28 cellular contexts compared by ENCODE assay signal in the genomic region with DNA sequence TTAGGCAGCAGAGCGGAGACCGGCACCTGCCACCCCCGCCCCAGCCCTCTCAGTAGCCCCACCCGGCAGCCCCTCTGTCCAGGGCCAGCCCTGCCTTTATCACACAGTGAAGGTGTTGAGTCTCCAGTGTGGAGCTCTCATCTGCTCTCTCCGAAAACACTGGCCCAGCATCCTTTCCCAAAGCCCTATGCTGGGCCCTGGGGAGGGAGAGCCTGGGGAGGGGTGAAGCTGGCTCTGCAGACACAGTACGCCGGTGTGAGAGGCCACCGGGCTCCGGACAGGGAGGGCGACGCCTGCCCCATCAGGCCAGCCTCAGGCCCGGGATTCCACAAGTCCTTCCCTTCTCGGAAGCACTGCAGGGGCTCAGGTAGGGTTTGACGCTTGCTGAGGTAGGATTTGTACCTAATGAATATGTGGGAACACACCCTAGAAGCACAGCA.
"Had no signal": no experiment of that assay in that cellular context is flagged by ENCODE, and none has a peak within 500 bp of the region (broad histone marks: within the 10 kb centered on the region; RNA-seq: fewer than 3 reads in every experiment).

No MANE protein-coding gene starts in this region.

- DNase-seq: activated CD4-positive, alpha-beta T cell treated with anti-CD3 and anti-CD28 coated beads for 36 hours; activated CD4-positive, alpha-beta T cell treated with anti-CD3 and anti-CD28 coated beads, Interleukin-2, amount 10 ng/mL, durations not matched to agents 7 days and 5 days; activated CD4-positive, alpha-beta T cell treated with anti-CD3 and anti-CD28 coated beads, Interleukin-2, amount 50 U/mL, for 48 hours; activated CD8-positive, alpha-beta memory T cell treated with anti-CD3 and anti-CD28 coated beads, Interleukin-2, amount 50 U/mL, for 48 hours; activated effector memory CD4-positive, alpha-beta T cell treated with Interleukin-2 at 50 U/mL for 16 hours; activated naive CD4-positive, alpha-beta T cell treated with anti-CD3 and anti-CD28 coated beads, Interleukin-2, amount 10 ng/mL, durations not matched to agents 7 days and 5 days; activated naive CD8-positive, alpha-beta T cell treated with anti-CD3 and anti-CD28 coated beads, Interleukin-2, amount 50 U/mL, for 24 hours; activated T-cell treated with anti-CD3 and anti-CD28 coated beads, Interleukin-2, amount 50 U/mL, for 48 hours; anterior cingulate cortex; Karpas-422; KBM-7; NCI-H1105; NCI-H1417 treated with DMSO at 0.1 percent for 48 hours; NCI-H1694; NCI-H1930; NCI-H2081 treated with DMSO at 0.1 percent for 48 hours; NCI-H226; NCI-H446 treated with DMSO at 0.1 percent for 48 hours; NCI-H524; NCI-H69; SHP77; SJCRH30; T1000; WERI-Rb-1 had no signal

- ATAC-seq: activated CD4-positive, alpha-beta T cell treated with anti-CD3 and anti-CD28 coated beads for 36 hours; activated naive CD8-positive, alpha-beta T cell treated with anti-CD3 and anti-CD28 coated beads, Interleukin-2, amount 50 U/mL, for 24 hours; Panc1 had no signal

- H3K4me1 Mint-ChIP-seq: activated CD4-positive, alpha-beta T cell treated with anti-CD3 and anti-CD28 coated beads for 36 hours; activated CD4-positive, alpha-beta T cell treated with anti-CD3 and anti-CD28 coated beads, Interleukin-2, amount 10 ng/mL, durations not matched to agents 7 days and 5 days; activated naive CD4-positive, alpha-beta T cell treated with anti-CD3 and anti-CD28 coated beads, Interleukin-2, amount 10 ng/mL, durations not matched to agents 7 days and 5 days; activated naive CD8-positive, alpha-beta T cell treated with anti-CD3 and anti-CD28 coated beads, Interleukin-2, amount 50 U/mL, for 24 hours had no signal

- H3K4me3 Mint-ChIP-seq: activated CD4-positive, alpha-beta T cell treated with anti-CD3 and anti-CD28 coated beads for 36 hours; activated CD4-positive, alpha-beta T cell treated with anti-CD3 and anti-CD28 coated beads, Interleukin-2, amount 10 ng/mL, durations not matched to agents 7 days and 5 days; activated naive CD4-positive, alpha-beta T cell treated with anti-CD3 and anti-CD28 coated beads, Interleukin-2, amount 10 ng/mL, durations not matched to agents 7 days and 5 days; activated naive CD8-positive, alpha-beta T cell; activated naive CD8-positive, alpha-beta T cell treated with anti-CD3 and anti-CD28 coated beads, Interleukin-2, amount 50 U/mL, for 24 hours; brain had no signal

- H3K36me3 Mint-ChIP-seq: activated naive CD4-positive, alpha-beta T cell treated with anti-CD3 and anti-CD28 coated beads, Interleukin-2, amount 10 ng/mL, durations not matched to agents 7 days and 5 days; brain had no signal

- H3K36me3 ChIP-seq: SJCRH30, WERI-Rb-1 had no signal

- H3K4me3 ChIP-seq: SJCRH30, SK-N-MC had no signal

- H3K9me3 Mint-ChIP-seq: activated CD4-positive, alpha-beta T cell treated with anti-CD3 and anti-CD28 coated beads, Interleukin-2, amount 10 ng/mL, durations not matched to agents 7 days and 5 days; activated naive CD4-positive, alpha-beta T cell treated with anti-CD3 and anti-CD28 coated beads, Interleukin-2, amount 10 ng/mL, durations not matched to agents 7 days and 5 days had no signal

- H3K27ac Mint-ChIP-seq: activated CD4-positive, alpha-beta T cell treated with anti-CD3 and anti-CD28 coated beads for 36 hours; activated CD4-positive, alpha-beta T cell treated with anti-CD3 and anti-CD28 coated beads, Interleukin-2, amount 10 ng/mL, durations not matched to agents 7 days and 5 days; activated naive CD4-positive, alpha-beta T cell treated with anti-CD3 and anti-CD28 coated beads, Interleukin-2, amount 10 ng/mL, durations not matched to agents 7 days and 5 days; activated naive CD8-positive, alpha-beta T cell; activated naive CD8-positive, alpha-beta T cell treated with anti-CD3 and anti-CD28 coated beads, Interleukin-2, amount 50 U/mL, for 24 hours had no signal
